ENCODE assay signal across 8 cellular contexts in genomic region chr12:69471667-69472385, GRCh38. TPM values are rescaled to one million over a fixed set of nuclear protein-coding genes. Genes with fewer than 3 reads are reported as not detected.
DNase-seq lines count a peak whose midpoint lies in the region; ATAC-seq and TF ChIP-seq lines count a peak whose summit lies in the region.
"Had no signal": no experiment of that assay in that cellular context is flagged by ENCODE, and none has a peak within 500 bp of the region (broad histone marks: within the 10 kb centered on the region; RNA-seq: fewer than 3 reads in every experiment).

No MANE protein-coding gene starts in this region.

- H3K4me1 ChIP-seq in HAP-1 (peaks cover 25% of the 10 kb centered on the region), skeletal muscle tissue (ENCODE audit: control insufficient read depth in 3 of 3, insufficient read depth in 3 of 3, low read length in 3 of 3) (peaks cover 28 to 50% (median 42%) of the 10 kb centered on the region in 3 donors)

- H3K27ac ChIP-seq in VCaP = peak overlapping the region; percentile 89; the same call in 1 of the 2 replicates
- H3K27ac ChIP-seq in skeletal muscle tissue (ENCODE audit: low read depth, low read length) = no peak overlapping the region

- peak overlapping the region; percentile 91 to 99 (median 96) for H3K9ac ChIP-seq in skeletal muscle tissue (ENCODE audit: low read depth in 1 of 3, low read length in 3 of 3)

- H3K36me3 ChIP-seq in HAP-1 (replicated peaks) = no peaks in the 10 kb centered on the region; the same call in 1 of the 2 replicates
- H3K36me3 ChIP-seq in skeletal muscle tissue (ENCODE audit: control insufficient read depth in 3 of 3, insufficient read depth in 3 of 3, low read length in 3 of 3) = no peaks in the 10 kb centered on the region

- no peaks in the 10 kb centered on the region for H3K9me3 ChIP-seq in HAP-1
- H3K9me3 ChIP-seq in skeletal muscle tissue (ENCODE audit: control insufficient read depth in 3 of 3, low read length in 3 of 3) = no peaks in the 10 kb centered on the region

- in situ Hi-C loops in HAP-1 (cut with MboI; ENCODE audit: low sequenced_read_pairs) (no loop called here), GM13976 (cut with MboI; ENCODE audit: low sequenced_read_pairs, unreplicated experiment) (no loop called here)

- H3K4me3 ChIP-seq in HAP-1 (peak overlapping the region; percentile 94), fibroblast of pulmonary artery (replicated peaks; ENCODE audit: low read depth, low read length) (peak overlapping the region; percentile 94), skeletal muscle tissue (ENCODE audit: low read length in 3 of 3) (peak overlapping the region in 2 of 3 donors; percentile 83 to 87)

- TF ChIP-seq CTCF in VCaP (conservative IDR thresholded peaks at IDR 0.05) (no peak), fibroblast of pulmonary artery (IDR thresholded peaks at IDR 0.05; ENCODE audit: low read length, missing control alignments) (no peak), GM13976 (IDR thresholded peaks at IDR 0.05; ENCODE audit: borderline replicate concordance, control extremely low read depth, extremely low read depth, insufficient read depth, missing control alignments) (no peak)

- no peaks in the 10 kb centered on the region for H3K27me3 ChIP-seq in HAP-1 (ENCODE audit: low read depth)
- H3K27me3 ChIP-seq in skeletal muscle tissue (ENCODE audit: control insufficient read depth in 3 of 3, insufficient read depth in 3 of 3, low read length in 3 of 3) = no peaks in the 10 kb centered on the region

- ATAC-seq in GM18498 (IDR thresholded peaks at IDR 0.05; ENCODE audit: unreplicated experiment) = no peak
- no peak for ATAC-seq in esophagus mucosa

- no peak for DNase-seq in HAP-1 (ENCODE audit: low spot score in 2 of 2)
- no peak for DNase-seq in fibroblast of pulmonary artery (ENCODE audit: low read depth)
- DNase-seq in GM13976 (ENCODE audit: low spot score) = no peak
- DNase-seq: NCI-H1694 treated with DMSO at 0.1 percent for 48 hours had no signal

RNA-seq across cellular contexts. Expression of gene FRS2, which starts 1.6 kb away (rescaled TPM):
- 32.9 TPM for total RNA-seq in skeletal muscle tissue
- 15.4 TPM for total RNA-seq in esophagus mucosa
